Comparison of ENCODE assay signal across 1 cellular context in the genomic region with DNA sequence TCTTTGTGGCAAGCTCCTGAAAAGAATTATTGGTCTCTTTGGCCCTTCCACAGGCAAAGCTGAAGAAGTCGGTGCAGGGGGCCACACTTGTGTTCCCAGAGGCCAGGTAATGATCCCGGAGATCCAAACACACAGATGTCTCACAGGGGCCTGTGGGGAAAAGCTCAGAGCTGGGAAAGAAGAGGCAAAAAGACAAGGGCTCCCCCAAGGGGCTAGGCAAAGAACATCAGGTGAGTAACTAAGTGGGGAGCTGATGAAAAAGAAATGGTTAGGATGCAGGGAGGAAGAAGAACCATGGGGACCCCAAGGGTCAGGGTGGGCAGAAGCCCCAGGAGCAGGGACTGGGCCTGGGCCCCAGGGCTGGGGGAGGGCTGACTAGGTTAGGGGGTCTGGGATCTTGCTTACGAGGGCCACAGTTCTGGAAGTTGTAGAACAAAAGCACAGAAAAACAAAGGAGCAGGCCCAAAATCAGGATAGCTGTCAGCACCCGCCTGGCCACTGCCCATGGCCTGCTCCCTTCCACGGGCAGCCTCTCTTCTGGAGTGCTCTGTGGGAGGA.
TF ChIP-seq lines count a peak whose summit lies in the region.

No MANE protein-coding gene starts in this region.

TF ChIP-seq in HCT116, 20 proteins besides CTCF, POLR2A, EP300 and RAD21 (continued from another document):
- TF ChIP-seq, protein P1, sequence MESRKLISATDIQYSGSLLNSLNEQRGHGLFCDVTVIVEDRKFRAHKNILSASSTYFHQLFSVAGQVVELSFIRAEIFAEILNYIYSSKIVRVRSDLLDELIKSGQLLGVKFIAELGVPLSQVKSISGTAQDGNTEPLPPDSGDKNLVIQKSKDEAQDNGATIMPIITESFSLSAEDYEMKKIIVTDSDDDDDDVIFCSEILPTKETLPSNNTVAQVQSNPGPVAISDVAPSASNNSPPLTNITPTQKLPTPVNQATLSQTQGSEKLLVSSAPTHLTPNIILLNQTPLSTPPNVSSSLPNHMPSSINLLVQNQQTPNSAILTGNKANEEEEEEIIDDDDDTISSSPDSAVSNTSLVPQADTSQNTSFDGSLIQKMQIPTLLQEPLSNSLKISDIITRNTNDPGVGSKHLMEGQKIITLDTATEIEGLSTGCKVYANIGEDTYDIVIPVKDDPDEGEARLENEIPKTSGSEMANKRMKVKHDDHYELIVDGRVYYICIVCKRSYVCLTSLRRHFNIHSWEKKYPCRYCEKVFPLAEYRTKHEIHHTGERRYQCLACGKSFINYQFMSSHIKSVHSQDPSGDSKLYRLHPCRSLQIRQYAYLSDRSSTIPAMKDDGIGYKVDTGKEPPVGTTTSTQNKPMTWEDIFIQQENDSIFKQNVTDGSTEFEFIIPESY (IDR thresholded peaks at IDR 0.05; ENCODE audit: extremely low read depth, insufficient replicate concordance, low read length) = no peak
- TF ChIP-seq SP1 (IDR thresholded peaks at IDR 0.05; ENCODE audit: low read depth) (no peak), YY1 (IDR thresholded peaks at IDR 0.05; ENCODE audit: extremely low read depth, insufficient replicate concordance, low read depth, low read length) (no peak), SIN3A (IDR thresholded peaks at IDR 0.05; ENCODE audit: low read depth) (no peak), FOSL1 (IDR thresholded peaks at IDR 0.05; ENCODE audit: low read depth) (no peak), EZH2 (IDR thresholded peaks at IDR 0.05) (no peak), ZFX (IDR thresholded peaks at IDR 0.05) (no peak), TCF7L2 (IDR thresholded peaks at IDR 0.05; ENCODE audit: borderline replicate concordance, extremely low read depth, insufficient read depth, insufficient read length) (no peak), JUND (IDR thresholded peaks at IDR 0.05) (no peak)
- TF ChIP-seq, protein P2, sequence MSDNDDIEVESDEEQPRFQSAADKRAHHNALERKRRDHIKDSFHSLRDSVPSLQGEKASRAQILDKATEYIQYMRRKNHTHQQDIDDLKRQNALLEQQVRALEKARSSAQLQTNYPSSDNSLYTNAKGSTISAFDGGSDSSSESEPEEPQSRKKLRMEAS (IDR thresholded peaks at IDR 0.05) = no peak
